15 cellular contexts compared by ENCODE assay signal in the genomic region with DNA sequence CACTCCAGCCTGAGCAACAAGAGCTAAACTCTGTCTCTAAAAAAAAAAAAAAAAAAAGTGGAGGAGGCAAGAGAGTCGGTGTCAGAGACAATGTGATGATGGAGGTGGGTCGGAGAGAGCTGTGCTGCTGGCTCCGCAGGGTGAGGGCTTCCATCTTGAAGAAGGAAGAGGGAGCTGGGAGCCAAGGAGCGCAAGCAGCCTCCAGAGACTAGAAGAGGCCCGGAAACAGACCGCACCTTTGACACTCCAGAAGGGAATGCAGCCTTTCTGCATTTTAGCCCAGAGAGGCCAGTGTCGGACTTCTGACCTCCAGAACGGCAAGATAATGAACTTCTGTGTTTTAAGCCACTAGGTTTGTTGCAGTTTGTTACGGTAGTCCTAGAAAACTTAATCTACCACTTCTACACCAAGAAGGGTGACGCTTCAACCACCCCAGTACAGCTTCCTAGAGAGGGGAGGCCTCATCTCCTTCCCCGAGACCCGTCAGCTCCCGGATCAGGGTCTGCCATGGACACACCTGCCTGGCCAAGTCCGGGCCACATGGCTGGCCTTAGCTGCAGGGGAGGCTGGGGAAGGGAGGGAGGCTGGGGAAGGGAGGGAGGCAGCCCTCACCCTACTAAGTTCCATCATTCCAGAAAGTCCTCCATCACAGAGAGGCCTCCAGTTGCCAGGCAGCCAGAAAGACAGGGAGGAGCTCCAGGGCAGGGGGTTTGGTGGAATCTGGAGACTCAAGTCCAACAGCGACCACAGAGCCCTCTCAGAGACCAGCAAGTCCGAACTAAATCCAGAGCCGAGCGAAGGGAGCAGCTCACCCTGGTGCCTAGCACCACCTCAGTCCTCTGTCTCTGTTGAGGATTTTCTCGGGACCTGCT. TPM values are rescaled to one million over a fixed set of nuclear protein-coding genes. Genes with fewer than 3 reads are reported as not detected.
DNase-seq lines count a peak whose midpoint lies in the region; ATAC-seq and TF ChIP-seq lines count a peak whose summit lies in the region.
"Had no signal": no experiment of that assay in that cellular context is flagged by ENCODE, and none has a peak within 500 bp of the region (broad histone marks: within the 10 kb centered on the region; RNA-seq: fewer than 3 reads in every experiment).

No MANE protein-coding gene starts in this region.

- H3K4me3 ChIP-seq in left lung (no peak overlapping the region), suprapubic skin (no peak overlapping the region)
- H3K4me3 ChIP-seq: SJCRH30 had no signal

- DNase-seq in activated gamma-delta T cell treated with Interleukin-2 at 50 U/mL for 16 hours (peak; percentile 1), activated gamma-delta T cell (lab: John Stamatoyannopoulos, UW) (no peak), HuH-7.5 (ENCODE audit: low spot score) (peak; percentile 13), left lung (peak; percentile 13 to 43), suprapubic skin (ENCODE audit: low spot score in 2 of 2) (peak; percentile 27 to 58), substantia nigra (lab: John Stamatoyannopoulos, UW) (no peak), Ammon's horn (ENCODE audit: low spot score) (no peak)
- DNase-seq: amniotic stem cell, NCI-H526 treated with DMSO at 0.1 percent for 48 hours had no signal

- no peaks in the 10 kb centered on the region for H3K9me3 ChIP-seq in left lung
- no peaks in the 10 kb centered on the region for H3K9me3 ChIP-seq in suprapubic skin

- intact Hi-C loops in left lung (cut with DNase I), result no loop called here

- H3K27ac ChIP-seq in left lung (no peak overlapping the region), suprapubic skin (no peak overlapping the region), substantia nigra (ENCODE audit: low read depth, low read length, poor library complexity, severe bottlenecking) (no peak overlapping the region)
- H3K27ac ChIP-seq: HL-60, SJCRH30 had no signal

- H3K27me3 ChIP-seq in left lung (peaks cover 0 to 64% of the 10 kb centered on the region in 2 donors), suprapubic skin (peaks cover 44% of the 10 kb centered on the region)

- no peak for ATAC-seq in left lung
- no peak for ATAC-seq in stimulated activated memory B cell treated with anti-CD40 and anti-IgM and Interleukin-4, amounts not matched to agents 10 μg/mL and 1 μg/mL and 100 μg/mL, for 72 hours
- ATAC-seq: CD8-positive, alpha-beta T cell had no signal

- TF ChIP-seq CTCF in left lung (IDR thresholded peaks at IDR 0.05) (no peak), suprapubic skin (IDR thresholded peaks at IDR 0.05) (no peak)

- H3K36me3 ChIP-seq in left lung (no peaks in the 10 kb centered on the region), suprapubic skin (no peaks in the 10 kb centered on the region)
- H3K36me3 ChIP-seq: SJCRH30 had no signal

- no peaks in the 10 kb centered on the region for H3K4me1 Mint-ChIP-seq in stimulated activated memory B cell treated with anti-CD40 and anti-IgM and Interleukin-4, amounts not matched to agents 10 μg/mL and 1 μg/mL and 100 μg/mL, for 72 hours
- H3K4me1 Mint-ChIP-seq: central memory CD8-positive, alpha-beta T cell had no signal

- WGBS in suprapubic skin, result 88% methylated on average over 15 of the region's 19 CpGs

- H3K36me3 Mint-ChIP-seq in stimulated activated memory B cell treated with anti-CD40 and anti-IgM and Interleukin-4, amounts not matched to agents 10 μg/mL and 1 μg/mL and 100 μg/mL, for 72 hours, result no peaks in the 10 kb centered on the region
- H3K36me3 Mint-ChIP-seq: CD8-positive, alpha-beta T cell had no signal

- H3K4me1 ChIP-seq in left lung (no peaks in the 10 kb centered on the region), suprapubic skin (no peaks in the 10 kb centered on the region)
- H3K4me1 ChIP-seq: SJCRH30 had no signal

- H3K27ac Mint-ChIP-seq in stimulated activated memory B cell treated with anti-CD40 and anti-IgM and Interleukin-4, amounts not matched to agents 10 μg/mL and 1 μg/mL and 100 μg/mL, for 72 hours, result no peak overlapping the region
- H3K27ac Mint-ChIP-seq: CD8-positive, alpha-beta T cell had no signal

- peaks cover 50% of the 10 kb centered on the region for H3K27me3 Mint-ChIP-seq in stimulated activated memory B cell treated with anti-CD40 and anti-IgM and Interleukin-4, amounts not matched to agents 10 μg/mL and 1 μg/mL and 100 μg/mL, for 72 hours

- H3K9me3 Mint-ChIP-seq in stimulated activated memory B cell treated with anti-CD40 and anti-IgM and Interleukin-4, amounts not matched to agents 10 μg/mL and 1 μg/mL and 100 μg/mL, for 72 hours, result no peaks in the 10 kb centered on the region
- H3K9me3 Mint-ChIP-seq: CD8-positive, alpha-beta T cell; central memory CD8-positive, alpha-beta T cell had no signal

- H3K4me3 Mint-ChIP-seq in stimulated activated memory B cell treated with anti-CD40 and anti-IgM and Interleukin-4, amounts not matched to agents 10 μg/mL and 1 μg/mL and 100 μg/mL, for 72 hours, result no peak overlapping the region
- H3K4me3 Mint-ChIP-seq: CD8-positive, alpha-beta T cell; central memory CD8-positive, alpha-beta T cell had no signal

- no peak for TF ChIP-seq EP300 in suprapubic skin (IDR thresholded peaks at IDR 0.05)

- TF ChIP-seq POLR2A in suprapubic skin (IDR thresholded peaks at IDR 0.05), result no peak

RNA-seq across cellular contexts. Expression of gene RBFOX3, which starts 13.2 kb away (rescaled TPM):
- total RNA-seq in left lung (not detected), suprapubic skin (not detected)
- total RNA-seq: CD8-positive, alpha-beta T cell; T-helper 2 cell treated with Interferon-gamma antibody and Interleukin-4, amounts not matched to agents 100 ng/mL and 5 ng/mL, for 36 hours had no signal

Comparison
In these comparisons a context has a peak if more than half of its experiments do, and no peak if none do; other contexts are left out.
1. DNase-seq: peak in activated gamma-delta T cell treated with Interleukin-2 at 50 U/mL for 16 hours (single experiment), HuH-7.5 (single experiment), left lung (2 of 2) and suprapubic skin (2 of 2); none in activated gamma-delta T cell (single experiment), substantia nigra (0 of 49) and Ammon's horn (single experiment).